Comparison of ENCODE assay signal across 8 cellular contexts in genomic region chr17:49574945-49575523, GRCh38. TPM values are rescaled to one million over a fixed set of nuclear protein-coding genes. Genes with fewer than 3 reads are reported as not detected.
DNase-seq lines count a peak whose midpoint lies in the region; ATAC-seq and TF ChIP-seq lines count a peak whose summit lies in the region.

No MANE protein-coding gene starts in this region.

- H3K27ac Mint-ChIP-seq in Calu3 (ENCODE audit: unreplicated experiment): no peak overlapping the region

- TF ChIP-seq POLR2A in esophagus muscularis mucosa (IDR thresholded peaks at IDR 0.05; ENCODE audit: low read depth): no peak
- TF ChIP-seq POLR2A in prostate gland (IDR thresholded peaks at IDR 0.05): no peak

- TF ChIP-seq EP300 in esophagus muscularis mucosa (IDR thresholded peaks at IDR 0.05): no peak

- H3K4me3 ChIP-seq in SJCRH30 (peak overlapping the region; percentile 59), esophagus muscularis mucosa (peak overlapping the region; percentile 61 to 91 (median 86)), prostate gland (peak overlapping the region; percentile 50 to 58)

- peaks cover 19% of the 10 kb centered on the region for H3K36me3 Mint-ChIP-seq in Calu3 (ENCODE audit: insufficient read depth, unreplicated experiment)

- peak overlapping the region; percentile 62 for H3K4me3 Mint-ChIP-seq in Calu3 (ENCODE audit: low read depth, unreplicated experiment)

- no peaks in the 10 kb centered on the region for H3K9me3 ChIP-seq in SJCRH30 (replicated peaks)
- H3K9me3 ChIP-seq in esophagus muscularis mucosa: no peaks in the 10 kb centered on the region
- H3K9me3 ChIP-seq in prostate gland: no peaks in the 10 kb centered on the region

- ATAC-seq in HG02642 (IDR thresholded peaks at IDR 0.05; ENCODE audit: poor library complexity, unreplicated experiment): no peak
- no peak for ATAC-seq in GM19351 (IDR thresholded peaks at IDR 0.05; ENCODE audit: unreplicated experiment)

- TF ChIP-seq CTCF in Calu3 (IDR thresholded peaks at IDR 0.05; ENCODE audit: unreplicated experiment): no peak
- TF ChIP-seq CTCF in esophagus muscularis mucosa (IDR thresholded peaks at IDR 0.05): no peak
- TF ChIP-seq CTCF in prostate gland (IDR thresholded peaks at IDR 0.05): no peak
- TF ChIP-seq CTCF in GM10248 (IDR thresholded peaks at IDR 0.05; ENCODE audit: control extremely low read depth, extremely low read depth, low read depth, missing control alignments): no peak

- POLR2A ChIA-PET in GM10248 (lab: Yijun Ruan, JAX): no interaction called here

- peaks cover 14% of the 10 kb centered on the region; the same call in 1 of the 2 replicates for H3K27me3 ChIP-seq in SJCRH30
- H3K27me3 ChIP-seq in esophagus muscularis mucosa: no peaks in the 10 kb centered on the region
- H3K27me3 ChIP-seq in prostate gland (replicated peaks; ENCODE audit: insufficient read depth): no peaks in the 10 kb centered on the region

- no peaks in the 10 kb centered on the region for H3K36me3 ChIP-seq in SJCRH30
- H3K36me3 ChIP-seq in esophagus muscularis mucosa: peaks cover 0 to 10% (median 0%) of the 10 kb centered on the region in 4 donors
- no peaks in the 10 kb centered on the region for H3K36me3 ChIP-seq in prostate gland

- no TSS peak for BruUV-seq in Calu3 (replicated peaks; lab: Mats Ljungman, UMichigan)

- H3K9me3 Mint-ChIP-seq in Calu3 (ENCODE audit: low read depth, unreplicated experiment): no peaks in the 10 kb centered on the region

- WGBS in esophagus muscularis mucosa: 25% methylated on average over 11 of the region's 11 CpGs
- 30% methylated on average over 11 of the region's 11 CpGs for WGBS in prostate gland

- H3K4me1 Mint-ChIP-seq in Calu3 (ENCODE audit: low read depth, unreplicated experiment): peaks cover 10% of the 10 kb centered on the region

- intact Hi-C loops in Calu3 (cut with micrococcal nuclease; ENCODE audit: unreplicated experiment): no loop called here
- intact Hi-C loops in esophagus muscularis mucosa (cut with DNase I): loop anchor here (5.0 to 10.0 kb wide), 4 partner anchors 37 to 420 kb away; partner anchors contain the start of genes DLX3 and TAC4
- intact Hi-C loops in prostate gland (cut with DNase I): loop anchor here (5.0 kb wide), 2 partner anchors 42 to 422 kb away; partner anchors contain the start of gene DLX3

- peaks cover 99% of the 10 kb centered on the region for H3K27me3 Mint-ChIP-seq in Calu3 (ENCODE audit: unreplicated experiment)

- DNase-seq in Calu3: no peak
- no peak for DNase-seq in SJCRH30
- DNase-seq in esophagus muscularis mucosa (ENCODE audit: extremely low spot score): no peak
- DNase-seq in prostate gland (ENCODE audit: low spot score): no peak
- DNase-seq in GM10248 (ENCODE audit: extremely low spot score): no peak
- no peak for DNase-seq in mucosa of gallbladder (ENCODE audit: low spot score)

- H3K27ac ChIP-seq in SJCRH30 (no peak overlapping the region), esophagus muscularis mucosa (replicated peaks in 1 of 4) (peak overlapping the region; percentile 84 to 91 (median 88)), prostate gland (peak overlapping the region; percentile 67 to 77)

- H3K4me1 ChIP-seq in SJCRH30 (no peaks in the 10 kb centered on the region), esophagus muscularis mucosa (peaks cover 25 to 65% (median 57%) of the 10 kb centered on the region in 4 donors), prostate gland (replicated peaks) (no peaks in the 10 kb centered on the region)

- CTCF ChIA-PET in Calu3 (lab: Charles Lee) (interaction anchor here (0.6 to 2.1 kb wide), 4 partner anchors 9 to 129 kb away, joined by 3 to 6 read pairs (median 5); no protein-coding TSS in a partner anchor), GM10248 (lab: Yijun Ruan, JAX) (interaction anchor here (0.5 to 20.7 kb wide), 18 partner anchors 9 to 422 kb away, joined by 3 to 880 read pairs (median 4); partner anchors contain the start of gene SLC35B1)

RNA-seq across cellular contexts. Expression of gene NXPH3, which starts 0.6 kb away (rescaled TPM):
- total RNA-seq in Calu3 (2022): not detected in 2 replicates
- 1.0 and 1.2 TPM in 2 replicates for total RNA-seq in SJCRH30 (2014; rRNA removed; shearing (Covaris generic))
- total RNA-seq in esophagus muscularis mucosa: 10 to 100 TPM; 12.6 to 37.8 (median 21.2) TPM
- total RNA-seq in prostate gland: 10 to 100 TPM in 1 of 2 donors, 1 to 10 TPM in 1; 4.7 to 15.5 TPM
- total RNA-seq in mucosa of gallbladder: 2.9 TPM
